Comparison of ENCODE assay signal across 8 cellular contexts in genomic region chr2:160269365-160269764, GRCh38.
DNase-seq lines count a peak whose midpoint lies in the region; ATAC-seq and TF ChIP-seq lines count a peak whose summit lies in the region.

No MANE protein-coding gene starts in this region.

- H3K9ac ChIP-seq in skeletal muscle satellite cell (ENCODE audit: low read depth, low read length): peak overlapping the region; percentile 79

- intact Hi-C loops in heart left ventricle (cut with DNase I): loop anchor here in 4 of 10 donors (2.0 to 10.0 kb wide), 3 partner anchors 17 to 155 kb away; no protein-coding TSS in a partner anchor

- H3K4me2 ChIP-seq in skeletal muscle satellite cell (ENCODE audit: low read length): peak overlapping the region; percentile 77

- 22 to 45% (median 41%) methylated on average over 4 of the region's 4 CpGs for WGBS in heart left ventricle, 4 donors

- peaks cover 40% of the 10 kb centered on the region for H3K4me1 Mint-ChIP-seq in activated CD4-positive, alpha-beta T cell treated with anti-CD3 and anti-CD28 coated beads, Interleukin-2, amount 10 ng/mL, durations not matched to agents 7 days and 5 days

- H3K9me3 Mint-ChIP-seq in activated CD4-positive, alpha-beta T cell treated with anti-CD3 and anti-CD28 coated beads, Interleukin-2, amount 10 ng/mL, durations not matched to agents 7 days and 5 days: no peaks in the 10 kb centered on the region

- CTCF ChIA-PET in activated CD4-positive, alpha-beta T cell treated with anti-CD3 and anti-CD28 coated beads, Interleukin-2, amount 10 ng/mL, durations not matched to agents 7 days and 5 days (lab: Charles Lee): interaction anchor here (0.8 to 1.8 kb wide), 7 partner anchors 9 to 726 kb away, joined by 3 to 6 read pairs (median 3); no protein-coding TSS in a partner anchor

- ATAC-seq in heart left ventricle: peak; percentile 2 to 10 (median 4)
- ATAC-seq in HG02763 (IDR thresholded peaks at IDR 0.05; ENCODE audit: unreplicated experiment): no peak

- H3K27ac ChIP-seq in VCaP: peak overlapping the region; percentile 75
- H3K27ac ChIP-seq in heart left ventricle: peak overlapping the region; percentile 85 to 98 (median 96)

- DNase-seq in activated CD4-positive, alpha-beta T cell treated with anti-CD3 and anti-CD28 coated beads, Interleukin-2, amount 10 ng/mL, durations not matched to agents 7 days and 5 days: no peak
- no peak for DNase-seq in activated CD4-positive, alpha-beta T cell treated with anti-CD3 and anti-CD28 coated beads, Interleukin-2, amount 50 U/mL, for 1 hour
- DNase-seq in heart left ventricle (no peak), GF-D8 (lab: John Stamatoyannopoulos, UW) (no peak)
- no peak for DNase-seq in stimulated activated CD4-positive, alpha-beta T cell treated with anti-CD3 and anti-CD28 coated beads, Interleukin-1b, Interleukin-23, amount 100 ng/mL, for 48 hours

- H3K36me3 ChIP-seq in heart left ventricle: peaks cover 0 to 37% (median 21%) of the 10 kb centered on the region in 9 donors
- peaks cover 29% of the 10 kb centered on the region for H3K36me3 ChIP-seq in skeletal muscle satellite cell (ENCODE audit: insufficient read depth, low read length)

- POLR2A ChIA-PET in activated CD4-positive, alpha-beta T cell treated with anti-CD3 and anti-CD28 coated beads, Interleukin-2, amount 10 ng/mL, durations not matched to agents 7 days and 5 days (lab: Charles Lee): no interaction called here

- no peaks in the 10 kb centered on the region for H3K27me3 ChIP-seq in heart left ventricle
- H3K27me3 ChIP-seq in skeletal muscle satellite cell (ENCODE audit: control insufficient read depth, insufficient read depth, low read length): no peaks in the 10 kb centered on the region

- no peak for TF ChIP-seq POLR2A in heart left ventricle (IDR thresholded peaks at IDR 0.05)

- peaks cover 1% of the 10 kb centered on the region for H3K27me3 Mint-ChIP-seq in activated CD4-positive, alpha-beta T cell treated with anti-CD3 and anti-CD28 coated beads, Interleukin-2, amount 10 ng/mL, durations not matched to agents 7 days and 5 days

- H3K27ac Mint-ChIP-seq in activated CD4-positive, alpha-beta T cell treated with anti-CD3 and anti-CD28 coated beads, Interleukin-2, amount 10 ng/mL, durations not matched to agents 7 days and 5 days: peak overlapping the region; percentile 41

- H3K36me3 Mint-ChIP-seq in activated CD4-positive, alpha-beta T cell treated with anti-CD3 and anti-CD28 coated beads, Interleukin-2, amount 10 ng/mL, durations not matched to agents 7 days and 5 days (ENCODE audit: low read depth): peaks cover 46% of the 10 kb centered on the region

- TF ChIP-seq CTCF in VCaP (conservative IDR thresholded peaks at IDR 0.05) (no peak), heart left ventricle (IDR thresholded peaks at IDR 0.05) (no peak)

- H3K4me3 ChIP-seq in heart left ventricle: peak overlapping the region in 11 of 12 donors; percentile 33 to 66 (median 52)
- H3K4me3 ChIP-seq in skeletal muscle satellite cell (ENCODE audit: low read length): peak overlapping the region; percentile 59

- peak overlapping the region; percentile 63 for H3K4me3 Mint-ChIP-seq in activated CD4-positive, alpha-beta T cell treated with anti-CD3 and anti-CD28 coated beads, Interleukin-2, amount 10 ng/mL, durations not matched to agents 7 days and 5 days

- H3K9me3 ChIP-seq in heart left ventricle (no peaks in the 10 kb centered on the region), skeletal muscle satellite cell (replicated peaks; ENCODE audit: low read length) (no peaks in the 10 kb centered on the region)

- H3K4me1 ChIP-seq in heart left ventricle: peaks cover 0 to 51% (median 26%) of the 10 kb centered on the region in 12 donors
- H3K4me1 ChIP-seq in skeletal muscle satellite cell (ENCODE audit: control insufficient read depth, insufficient read depth, low read length): peaks cover 39% of the 10 kb centered on the region
